In the genomic region with DNA sequence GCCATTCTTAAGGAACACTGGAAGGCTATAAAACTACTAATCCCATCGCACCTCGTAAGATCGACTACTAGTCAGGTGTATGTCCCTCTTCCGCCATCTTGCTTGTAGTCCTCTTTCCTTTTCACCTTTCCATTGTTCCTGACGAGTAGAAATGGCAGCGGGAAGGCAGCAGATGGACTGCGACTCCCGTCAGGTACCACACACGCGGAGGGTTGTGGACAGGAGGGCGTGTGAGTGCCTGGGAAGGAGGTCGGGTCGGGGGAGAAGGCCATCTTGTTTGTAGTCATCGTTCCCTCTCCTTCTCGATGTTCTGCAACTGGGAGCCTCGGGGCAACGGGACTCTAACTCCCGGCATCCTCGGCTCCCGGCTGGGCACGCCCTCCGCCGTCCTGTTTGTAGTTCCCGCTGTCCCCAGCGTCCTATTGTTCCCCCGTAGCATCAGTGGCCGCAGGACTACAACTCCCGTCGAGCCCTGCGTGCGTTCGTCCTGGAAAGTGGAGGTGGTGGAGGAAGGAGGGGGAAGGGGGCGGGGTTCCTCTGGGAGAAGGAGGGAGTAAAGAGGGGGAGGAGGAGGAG, we compare ENCODE assay signal across 8 cellular contexts. TPM values are rescaled to one million over a fixed set of nuclear protein-coding genes. Genes with fewer than 3 reads are reported as not detected.
DNase-seq lines count a peak whose midpoint lies in the region; ATAC-seq, FAIRE-seq and TF ChIP-seq lines count a peak whose summit lies in the region.

No MANE protein-coding gene starts in this region.

- H3K36me3 ChIP-seq in lung (ENCODE audit: control insufficient read depth in 2 of 2, insufficient read depth in 2 of 2, low read length in 2 of 2): peaks cover 0 to 6% of the 10 kb centered on the region in 2 donors

- H3K4me1 ChIP-seq in lung (ENCODE audit: control insufficient read depth in 2 of 2, insufficient read depth in 2 of 2, low read length in 2 of 2): peaks cover 0 to 8% of the 10 kb centered on the region in 2 donors

- no peaks in the 10 kb centered on the region for H3K9me3 ChIP-seq in lung (ENCODE audit: control insufficient read depth in 2 of 2, insufficient read depth in 1 of 2, low read length in 1 of 2)

- peak; percentile 71 for ATAC-seq in GM21390 (IDR thresholded peaks at IDR 0.05; ENCODE audit: unreplicated experiment)
- peak; percentile 79 for ATAC-seq in lung (ENCODE audit: insufficient read depth, low FRiP score)

- DNase-seq in COLO668 (lab: John Stamatoyannopoulos, UW; ENCODE audit: unreplicated experiment) (peak; percentile 99), HTR-8/SVneo (ENCODE audit: insufficient read length, low spot score) (peak; percentile 96), NOMO-1 (lab: John Stamatoyannopoulos, UW; ENCODE audit: unreplicated experiment in 2 of 2) (peak; percentile 97 to 99), lung (ENCODE audit: low spot score) (peak; percentile 100)
- peak; percentile 89 to 93 for DNase-seq in activated CD8-positive, alpha-beta memory T cell treated with anti-CD3 and anti-CD28 coated beads for 4 hours (ENCODE audit: low read depth in 2 of 2)
- peak; percentile 91 for DNase-seq in effector CD8-positive, alpha-beta T cell (lab: John Stamatoyannopoulos, UW)
- DNase-seq in stimulated activated CD4-positive, alpha-beta T cell treated with anti-CD3 and anti-CD28 coated beads, TNF-alpha, amount 100 ng/mL, for 1 hour (ENCODE audit: low read depth in 3 of 3, low spot score in 1 of 3): peak; percentile 85 to 87 (median 85)

- H3K4me3 ChIP-seq in lung: peak overlapping the region; percentile 34

- no peaks in the 10 kb centered on the region for H3K27me3 ChIP-seq in lung (ENCODE audit: control insufficient read depth, insufficient read depth)

- FAIRE-seq in HTR-8/SVneo (lab: Jason Lieb, UNC): peak; percentile 99

- peak overlapping the region; percentile 80 to 92 for H3K27ac ChIP-seq in lung (ENCODE audit: low read depth in 1 of 2, low read length in 1 of 2)

- TF ChIP-seq CTCF in lung (IDR thresholded peaks at IDR 0.05; ENCODE audit: control extremely low read depth, extremely low read depth): no peak

- WGBS in lung, 2 donors: 0 to 1% methylated on average over 31 to 33 of the region's 33 CpGs

RNA-seq across cellular contexts. Expression of gene FBXL19, which starts 0.3 kb away (rescaled TPM):
- 10 to 100 TPM; 10.6 to 17.3 TPM for total RNA-seq in lung
- 10 to 100 TPM; 10.3 to 15.8 TPM for polyA plus RNA-seq in lung

RNA-seq across cellular contexts. Expression of gene ORAI3, which starts 25.8 kb away (rescaled TPM):
- total RNA-seq in lung: 10 to 100 TPM; 23.9 to 27.4 TPM
- 10 to 100 TPM; 20.2 to 23.3 TPM for polyA plus RNA-seq in lung

RNA-seq across cellular contexts. Expression of gene CTF1, which starts 26.6 kb away (rescaled TPM):
- total RNA-seq in lung: 1 to 10 TPM; 4.7 to 9.8 TPM
- 1 to 10 TPM; 3.3 to 5.6 TPM for polyA plus RNA-seq in lung

RNA-seq across cellular contexts. Expression of gene BCL7C, which starts 29.2 kb away (rescaled TPM):
- total RNA-seq in lung: 10 to 100 TPM; 25.7 to 30.9 TPM
- polyA plus RNA-seq in lung: 10 to 100 TPM; 18.2 to 51.8 TPM

RNA-seq across cellular contexts. Expression of gene SETD1A, which starts 34.5 kb away (rescaled TPM):
- 10 to 100 TPM in 1 of 2 donors, 1 to 10 TPM in 1; 7.4 to 22.0 TPM for total RNA-seq in lung
- 10 to 100 TPM in 1 of 2 donors, 1 to 10 TPM in 1; 8.7 to 13.1 TPM for polyA plus RNA-seq in lung

Comparison
In these comparisons a context has a peak if more than half of its experiments do, and no peak if none do; other contexts are left out.
1. Peak in every context shown above with its lines: DNase-seq, ATAC-seq, H3K4me3 ChIP-seq and H3K27ac ChIP-seq.